ENCODE assay signal across 34 cellular contexts in genomic region chr4:151942971-151943370, GRCh38.
"Had no signal": no experiment of that assay in that cellular context is flagged by ENCODE, and none has a peak within 500 bp of the region (broad histone marks: within the 10 kb centered on the region; RNA-seq: fewer than 3 reads in every experiment).

No MANE protein-coding gene starts in this region.

- H3K4me1 ChIP-seq: adrenal gland, body of pancreas, breast epithelium had no signal

- FAIRE-seq: astrocyte, TTC549 had no signal

- H3K27ac ChIP-seq: adrenal gland, body of pancreas, brain microvascular endothelial cell, breast epithelium, VCaP had no signal

- H3K9me3 ChIP-seq: adrenal gland, body of pancreas had no signal

- DNase-seq: activated B cell treated with CpG ODN at 0.5 μM for 24 hours; activated CD4-positive, alpha-beta memory T cell treated with anti-CD3 and anti-CD28 coated beads for 36 hours; activated CD4-positive, alpha-beta T cell treated with anti-CD3 and anti-CD28 coated beads for 4 hours; activated CD4-positive, alpha-beta T cell treated with anti-CD3 and anti-CD28 coated beads, Interleukin-2, amount 10 ng/mL, durations not matched to agents 24 days and 14 days; activated CD4-positive, alpha-beta T cell treated with anti-CD3 and anti-CD28 coated beads, Interleukin-2, amount 50 U/mL, for 1 hour; activated CD4-positive, alpha-beta T cell treated with anti-CD3 and anti-CD28 coated beads, Interleukin-2, amount 50 U/mL, for 4 hours; activated CD4-positive, CD25-positive, alpha-beta regulatory T cell treated with anti-CD3 and anti-CD28 coated beads, Interleukin-2, amount 50 U/mL, for 72 hours; activated CD8-positive, alpha-beta memory T cell treated with anti-CD3 and anti-CD28 coated beads, Interleukin-2, amount 50 U/mL, for 4 hours; activated CD8-positive, alpha-beta T cell treated with anti-CD3 and anti-CD28 coated beads for 36 hours; activated effector memory CD4-positive, alpha-beta T cell treated with anti-CD3 and anti-CD28 coated beads, Interleukin-2, amount 50 U/mL, for 16 hours; activated gamma-delta T cell treated with Interleukin-2 at 50 U/mL for 16 hours; activated naive CD4-positive, alpha-beta T cell; activated naive CD4-positive, alpha-beta T cell treated with anti-CD3 and anti-CD28 coated beads for 36 hours; activated naive CD4-positive, alpha-beta T cell treated with anti-CD3 and anti-CD28 coated beads, Interleukin-2, amount 50 U/mL, for 16 hours; activated naive CD8-positive, alpha-beta T cell treated with anti-CD3 and anti-CD28 coated beads for 36 hours; activated T-cell treated with anti-CD3 and anti-CD28 coated beads for 4 hours; activated T-cell treated with anti-CD3 and anti-CD28 coated beads, Interleukin-2, amount 50 U/mL, for 1 hour; activated T-cell treated with anti-CD3 and anti-CD28 coated beads, Interleukin-2, amount 50 U/mL, for 4 hours; activated T-cell treated with anti-CD3 and anti-CD28 coated beads, Interleukin-2, amount 50 U/mL, for 72 hours; adrenal gland; amniotic stem cell; aorta; body of pancreas; brain microvascular endothelial cell; central memory CD4-positive, alpha-beta T cell; T-helper 1 cell; T-helper 2 cell; T-helper 9 cell had no signal

- H3K27me3 ChIP-seq: adrenal gland, body of pancreas, brain microvascular endothelial cell, breast epithelium had no signal

- ATAC-seq: activated CD8-positive, alpha-beta T cell treated with anti-CD3 and anti-CD28 coated beads for 36 hours; activated naive CD4-positive, alpha-beta T cell treated with anti-CD3 and anti-CD28 coated beads, Interleukin-2, amount 50 U/mL, for 72 hours; activated T-cell treated with anti-CD3 and anti-CD28 coated beads, Interleukin-2, amount 50 U/mL, for 4 hours; activated T-cell treated with anti-CD3 and anti-CD28 coated beads, Interleukin-2, amount 50 U/mL, for 72 hours; activated T-helper 17 cell treated with anti-CD3 and anti-CD28 coated beads, Interleukin-2, amount 50 U/mL, for 72 hours; body of pancreas had no signal

- H3K4me3 ChIP-seq: adrenal gland, body of pancreas, breast epithelium had no signal

- H3K36me3 ChIP-seq: adrenal gland, brain microvascular endothelial cell, breast epithelium had no signal
